26 cellular contexts compared by ENCODE assay signal in genomic region chr13:111947876-111948275, GRCh38.
"Had no signal": no experiment of that assay in that cellular context is flagged by ENCODE, and none has a peak within 500 bp of the region (broad histone marks: within the 10 kb centered on the region; RNA-seq: fewer than 3 reads in every experiment).

No MANE protein-coding gene starts in this region.

- H3K36me3 Mint-ChIP-seq: naive thymus-derived CD4-positive, alpha-beta T cell had no signal

- H3K9me3 ChIP-seq: gastrocnemius medialis, psoas muscle, uterus had no signal

- H3K4me3 Mint-ChIP-seq: endodermal cell; naive thymus-derived CD4-positive, alpha-beta T cell; nephron; neural progenitor cell; stimulated activated naive B cell treated with anti-CD40 and anti-IgM and Interleukin-4, amounts not matched to agents 10 μg/mL and 1 μg/mL and 100 μg/mL, for 72 hours; stimulated activated naive CD8-positive, alpha-beta T cell treated with anti-CD3 and anti-CD28 coated beads, Interleukin-15, Interleukin-2, amounts not matched to agents 100 ng/mL and 50 ng/mL, for 24 hours had no signal

- H3K27me3 Mint-ChIP-seq: stimulated activated naive B cell treated with anti-CD40 and anti-IgM and Interleukin-4, amounts not matched to agents 10 μg/mL and 1 μg/mL and 100 μg/mL, for 72 hours; stimulated activated naive CD8-positive, alpha-beta T cell treated with anti-CD3 and anti-CD28 coated beads, Interleukin-15, Interleukin-2, amounts not matched to agents 100 ng/mL and 50 ng/mL, for 24 hours had no signal

- H3K4me1 Mint-ChIP-seq: endodermal cell; naive thymus-derived CD4-positive, alpha-beta T cell; nephron; stimulated activated naive B cell treated with anti-CD40 and anti-IgM and Interleukin-4, amounts not matched to agents 10 μg/mL and 1 μg/mL and 100 μg/mL, for 72 hours had no signal

- H3K36me3 ChIP-seq: gastrocnemius medialis, left lung, neural progenitor cell, thoracic aorta, transverse colon, upper lobe of right lung, uterus had no signal

- H3K27ac Mint-ChIP-seq: endodermal cell; naive thymus-derived CD4-positive, alpha-beta T cell; nephron; neural progenitor cell; stimulated activated naive B cell treated with anti-CD40 and anti-IgM and Interleukin-4, amounts not matched to agents 10 μg/mL and 1 μg/mL and 100 μg/mL, for 72 hours; stimulated activated naive CD8-positive, alpha-beta T cell treated with anti-CD3 and anti-CD28 coated beads, Interleukin-15, Interleukin-2, amounts not matched to agents 100 ng/mL and 50 ng/mL, for 24 hours had no signal

- H3K27me3 ChIP-seq: gastrocnemius medialis, hepatocyte, neural progenitor cell, transverse colon, uterus had no signal

- ATAC-seq: gastrocnemius medialis; left cardiac atrium; left lung; naive thymus-derived CD4-positive, alpha-beta T cell; psoas muscle; right cardiac atrium; stimulated activated naive B cell treated with anti-CD40 and anti-IgM and Interleukin-4, amounts not matched to agents 10 μg/mL and 1 μg/mL and 100 μg/mL, for 72 hours; upper lobe of right lung had no signal

- H3K9me3 Mint-ChIP-seq: stimulated activated naive CD8-positive, alpha-beta T cell treated with anti-CD3 and anti-CD28 coated beads, Interleukin-15, Interleukin-2, amounts not matched to agents 100 ng/mL and 50 ng/mL, for 24 hours had no signal

- H3K27ac ChIP-seq: dorsolateral prefrontal cortex, epithelial cell of prostate, gastrocnemius medialis, hepatocyte, left lung, neural progenitor cell, psoas muscle, skin epidermis, thoracic aorta, transverse colon, upper lobe of right lung, uterus had no signal

- H3K4me3 ChIP-seq: dorsolateral prefrontal cortex, gastrocnemius medialis, hepatocyte, left lung, neural progenitor cell, psoas muscle, skin epidermis, thoracic aorta, transverse colon, upper lobe of right lung, uterus had no signal

- DNase-seq: effector CD8-positive, alpha-beta T cell; endodermal cell; foreskin fibroblast; gastrocnemius medialis; left cardiac atrium; mesenchymal stem cell; midbrain; naive thymus-derived CD4-positive, alpha-beta T cell; nucleus accumbens; psoas muscle; right cardiac atrium; stimulated activated CD4-positive, alpha-beta T cell treated with anti-CD3 and anti-CD28 coated beads, Interleukin-15, amount 100 ng/mL, for 24 hours; stimulated activated CD4-positive, alpha-beta T cell treated with anti-CD3 and anti-CD28 coated beads, Interleukin-2, amount 100 ng/mL, for 48 hours; stimulated activated naive B cell treated with anti-CD40 and anti-IgM and Interleukin-4, amounts not matched to agents 10 μg/mL and 1 μg/mL and 100 μg/mL, for 72 hours; transverse colon; uterus had no signal

- H3K4me1 ChIP-seq: gastrocnemius medialis, left lung, neural progenitor cell, psoas muscle, transverse colon, upper lobe of right lung, uterus had no signal
